23 cellular contexts compared by ENCODE assay signal in genomic region chr17:41676058-41676419, GRCh38. TPM values are rescaled to one million over a fixed set of nuclear protein-coding genes. Genes with fewer than 3 reads are reported as not detected.
DNase-seq lines count a peak whose midpoint lies in the region; ATAC-seq, FAIRE-seq and TF ChIP-seq lines count a peak whose summit lies in the region.
"Had no signal": no experiment of that assay in that cellular context is flagged by ENCODE, and none has a peak within 500 bp of the region (broad histone marks: within the 10 kb centered on the region; RNA-seq: fewer than 3 reads in every experiment).

No MANE protein-coding gene starts in this region.

- peak overlapping the region; percentile 73 for H3K27ac Mint-ChIP-seq in T-helper 1 cell treated with Interleukin-12 subunit alpha and Interleukin-12 subunit beta and Interleukin-4 antibody, amounts not matched to agents 30 μg/mL and 1 μg/mL, for 36 hours
- peak overlapping the region; percentile 93 for H3K27ac Mint-ChIP-seq in stimulated activated memory B cell treated with anti-CD40 and anti-IgM and Interleukin-4, amounts not matched to agents 10 μg/mL and 1 μg/mL and 100 μg/mL, for 72 hours
- H3K27ac Mint-ChIP-seq: activated CD4-positive, alpha-beta T cell treated with anti-CD3 and anti-CD28 coated beads, Interleukin-2, amount 10 ng/mL, durations not matched to agents 7 days and 5 days; activated naive CD4-positive, alpha-beta T cell treated with anti-CD3 and anti-CD28 coated beads, Interleukin-2, amount 50 U/mL, for 72 hours; HFFc6 had no signal

- H3K9me3 ChIP-seq in SK-N-MC (ENCODE audit: low read depth, low read length) (no peaks in the 10 kb centered on the region), kidney (ENCODE audit: control insufficient read depth in 1 of 2, low read length in 2 of 2) (no peaks in the 10 kb centered on the region)
- H3K9me3 ChIP-seq: left ventricle myocardium inferior had no signal

- peak overlapping the region; percentile 76 for H3K27ac ChIP-seq in SK-N-MC
- peak overlapping the region; percentile 54 to 86 for H3K27ac ChIP-seq in kidney (ENCODE audit: low read depth in 2 of 2, low read length in 2 of 2)
- H3K27ac ChIP-seq in caudate nucleus (ENCODE audit: low read depth, low read length), result no peak overlapping the region
- H3K27ac ChIP-seq: 22Rv1, left ventricle myocardium inferior had no signal

- H3K4me1 ChIP-seq in kidney (ENCODE audit: control insufficient read depth in 1 of 2, insufficient read depth in 1 of 2, low read depth in 1 of 2, low read length in 2 of 2), result peaks cover 15 to 17% of the 10 kb centered on the region in 2 donors

- no peaks in the 10 kb centered on the region for H3K9me3 Mint-ChIP-seq in T-helper 1 cell treated with Interleukin-12 subunit alpha and Interleukin-12 subunit beta and Interleukin-4 antibody, amounts not matched to agents 30 μg/mL and 1 μg/mL, for 36 hours
- H3K9me3 Mint-ChIP-seq in stimulated activated memory B cell treated with anti-CD40 and anti-IgM and Interleukin-4, amounts not matched to agents 10 μg/mL and 1 μg/mL and 100 μg/mL, for 72 hours, result no peaks in the 10 kb centered on the region
- H3K9me3 Mint-ChIP-seq: activated naive CD4-positive, alpha-beta T cell treated with anti-CD3 and anti-CD28 coated beads, Interleukin-2, amount 50 U/mL, for 72 hours had no signal

- H3K4me3 ChIP-seq in SK-N-MC (peak overlapping the region; percentile 1; the same call in 1 of the 2 replicates), kidney (ENCODE audit: low read length in 2 of 2) (peak overlapping the region in 1 of 2 donors; percentile 7)
- H3K4me3 ChIP-seq: left ventricle myocardium inferior had no signal

- no peaks in the 10 kb centered on the region for H3K27me3 Mint-ChIP-seq in T-helper 1 cell treated with Interleukin-12 subunit alpha and Interleukin-12 subunit beta and Interleukin-4 antibody, amounts not matched to agents 30 μg/mL and 1 μg/mL, for 36 hours (ENCODE audit: low read depth)
- no peaks in the 10 kb centered on the region for H3K27me3 Mint-ChIP-seq in stimulated activated memory B cell treated with anti-CD40 and anti-IgM and Interleukin-4, amounts not matched to agents 10 μg/mL and 1 μg/mL and 100 μg/mL, for 72 hours
- H3K27me3 Mint-ChIP-seq: activated CD4-positive, alpha-beta T cell treated with anti-CD3 and anti-CD28 coated beads, Interleukin-2, amount 10 ng/mL, durations not matched to agents 7 days and 5 days had no signal

- H3K36me3 Mint-ChIP-seq in T-helper 1 cell treated with Interleukin-12 subunit alpha and Interleukin-12 subunit beta and Interleukin-4 antibody, amounts not matched to agents 30 μg/mL and 1 μg/mL, for 36 hours (ENCODE audit: low read depth), result peaks cover 11% of the 10 kb centered on the region
- H3K36me3 Mint-ChIP-seq in stimulated activated memory B cell treated with anti-CD40 and anti-IgM and Interleukin-4, amounts not matched to agents 10 μg/mL and 1 μg/mL and 100 μg/mL, for 72 hours, result no peaks in the 10 kb centered on the region
- H3K36me3 Mint-ChIP-seq: brain had no signal

- no peak overlapping the region for H3K4me3 Mint-ChIP-seq in T-helper 1 cell treated with Interleukin-12 subunit alpha and Interleukin-12 subunit beta and Interleukin-4 antibody, amounts not matched to agents 30 μg/mL and 1 μg/mL, for 36 hours
- no peak overlapping the region for H3K4me3 Mint-ChIP-seq in stimulated activated memory B cell treated with anti-CD40 and anti-IgM and Interleukin-4, amounts not matched to agents 10 μg/mL and 1 μg/mL and 100 μg/mL, for 72 hours
- H3K4me3 Mint-ChIP-seq: activated CD4-positive, alpha-beta T cell treated with anti-CD3 and anti-CD28 coated beads, Interleukin-2, amount 10 ng/mL, durations not matched to agents 7 days and 5 days; brain; HFFc6 had no signal

- no peak for FAIRE-seq in kidney (lab: Jason Lieb, UNC)
- FAIRE-seq: frontal cortex had no signal

- peaks cover 49% of the 10 kb centered on the region for H3K4me1 Mint-ChIP-seq in T-helper 1 cell treated with Interleukin-12 subunit alpha and Interleukin-12 subunit beta and Interleukin-4 antibody, amounts not matched to agents 30 μg/mL and 1 μg/mL, for 36 hours (ENCODE audit: low read depth)
- H3K4me1 Mint-ChIP-seq in stimulated activated memory B cell treated with anti-CD40 and anti-IgM and Interleukin-4, amounts not matched to agents 10 μg/mL and 1 μg/mL and 100 μg/mL, for 72 hours, result peaks cover 44% of the 10 kb centered on the region

- H3K36me3 ChIP-seq in SK-N-MC (ENCODE audit: insufficient read depth, low read length) (no peaks in the 10 kb centered on the region), kidney (ENCODE audit: control insufficient read depth in 1 of 2, insufficient read depth in 2 of 2, low read length in 2 of 2) (no peaks in the 10 kb centered on the region)
- H3K36me3 ChIP-seq: left ventricle myocardium inferior had no signal

- ATAC-seq in stimulated activated memory B cell treated with anti-CD40 and anti-IgM and Interleukin-4, amounts not matched to agents 10 μg/mL and 1 μg/mL and 100 μg/mL, for 72 hours, result no peak
- ATAC-seq: activated naive CD4-positive, alpha-beta T cell treated with anti-CD3 and anti-CD28 coated beads, Interleukin-2, amount 50 U/mL, for 72 hours had no signal

- intact Hi-C loops in kidney (cut with DNase I), result no loop called here

- no peak for TF ChIP-seq CTCF in kidney (IDR thresholded peaks at IDR 0.05; ENCODE audit: borderline replicate concordance, extremely low read depth, insufficient read depth)

- H3K9ac ChIP-seq in SK-N-MC (ENCODE audit: insufficient read length), result no peak overlapping the region
- H3K9ac ChIP-seq in kidney (ENCODE audit: low read length in 2 of 2), result peak overlapping the region in 1 of 2 donors; percentile 9

- DNase-seq in T-helper 1 cell (no peak), SK-N-MC (ENCODE audit: low read depth, low spot score) (no peak), kidney (no peak), caudate nucleus (lab: John Stamatoyannopoulos, UW) (no peak), COLO668 (lab: John Stamatoyannopoulos, UW; ENCODE audit: unreplicated experiment) (no peak), activated gamma-delta T cell (lab: John Stamatoyannopoulos, UW) (no peak)
- DNase-seq: activated CD4-positive, alpha-beta T cell treated with anti-CD3 and anti-CD28 coated beads, Interleukin-2, amount 10 ng/mL, durations not matched to agents 7 days and 5 days; activated T-cell treated with anti-CD3 and anti-CD28 coated beads for 4 hours; C1 segment of cervical spinal cord; HFFc6; left ventricle myocardium inferior; NCI-H1048; NCI-H524; SHP77 treated with DMSO at 0.1 percent for 48 hours; T-helper 9 cell had no signal

RNA-seq across cellular contexts. Expression of gene EIF1, which starts 12.6 kb away (rescaled TPM):
- 842 TPM for total RNA-seq in kidney
- 1,166 TPM for polyA plus RNA-seq in kidney (ENCODE audit: insufficient read depth, low read depth, low replicate concordance)

RNA-seq across cellular contexts. Expression of gene GAST, which starts 36.1 kb away (rescaled TPM):
- total RNA-seq in kidney, result not detected
- not detected for polyA plus RNA-seq in kidney (ENCODE audit: insufficient read depth, low read depth, low replicate concordance)
- total RNA-seq: activated CD4-positive, alpha-beta T cell treated with anti-CD3 and anti-CD28 coated beads, Interleukin-2, amount 10 ng/mL, durations not matched to agents 7 days and 5 days; activated naive CD4-positive, alpha-beta T cell treated with anti-CD3 and anti-CD28 coated beads, Interleukin-2, amount 50 U/mL, for 72 hours; frontal cortex; HFFc6; left ventricle myocardium inferior; posterior vena cava; ureter had no signal

RNA-seq across cellular contexts. Expression of gene KRT17, which starts 51.7 kb away (rescaled TPM):
- total RNA-seq in kidney, result 11.1 TPM
- 5.5 TPM for polyA plus RNA-seq in kidney (ENCODE audit: insufficient read depth, low read depth, low replicate concordance)
- total RNA-seq: left ventricle myocardium inferior had no signal

RNA-seq across cellular contexts. Expression of gene HAP1, which starts 58.4 kb away (rescaled TPM):
- total RNA-seq in kidney, result 1.3 TPM
- polyA plus RNA-seq in kidney (ENCODE audit: insufficient read depth, low read depth, low replicate concordance), result 0.99 TPM
- total RNA-seq: activated naive CD4-positive, alpha-beta T cell treated with anti-CD3 and anti-CD28 coated beads, Interleukin-2, amount 50 U/mL, for 72 hours had no signal
